Comparison of ENCODE assay signal across 17 cellular contexts in genomic region chr1:230301820-230302219, GRCh38.
DNase-seq lines count a peak whose midpoint lies in the region; ATAC-seq, FAIRE-seq and TF ChIP-seq lines count a peak whose summit lies in the region.
"Had no signal": no experiment of that assay in that cellular context is flagged by ENCODE, and none has a peak within 500 bp of the region (broad histone marks: within the 10 kb centered on the region; RNA-seq: fewer than 3 reads in every experiment).

No MANE protein-coding gene starts in this region.

- no peaks in the 10 kb centered on the region for H3K79me1 ChIP-seq in H1 (ENCODE audit: low read depth, low read length)

- no peak for TF ChIP-seq EP300 in H1 (IDR thresholded peaks at IDR 0.05; ENCODE audit: borderline replicate concordance in 1 of 2, low read depth in 2 of 2, low read length in 2 of 2)

- no peak overlapping the region for H2BK20ac ChIP-seq in H1 (ENCODE audit: low read length)

- 0 out of 2 replicates have a peak overlapping the region, but pooled peaks have one; percentile 27 for H2BK12ac ChIP-seq in H1 (ENCODE audit: low read depth, low read length)

- no peaks in the 10 kb centered on the region for H3K79me2 ChIP-seq in H1 (ENCODE audit: control insufficient read depth in 1 of 2, insufficient read depth in 2 of 2, low read length in 2 of 2)

- no peaks in the 10 kb centered on the region for H3K9me3 Mint-ChIP-seq in stimulated activated naive B cell treated with anti-CD40 and anti-IgM and Interleukin-4, amounts not matched to agents 10 μg/mL and 1 μg/mL and 100 μg/mL, for 72 hours
- H3K9me3 Mint-ChIP-seq: T-cell had no signal

- ATAC-seq in left cardiac atrium (no peak), HG03342 (IDR thresholded peaks at IDR 0.05; ENCODE audit: unreplicated experiment) (no peak)
- ATAC-seq in stimulated activated naive B cell treated with anti-CD40 and anti-IgM and Interleukin-4, amounts not matched to agents 10 μg/mL and 1 μg/mL and 100 μg/mL, for 72 hours (replicated peaks) = no peak
- ATAC-seq: T-cell had no signal

- H3K9me3 ChIP-seq in MG63 (0 out of 2 replicates have a peak, but pooled peaks cover 3% of the 10 kb centered on the region), H1 (ENCODE audit: insufficient read depth in 2 of 2, low read depth in 1 of 2, low read length in 1 of 2) (no peaks in the 10 kb centered on the region)

- POLR2A ChIA-PET in H1 (lab: Charles Lee; ENCODE audit: partially characterized antibody) = no interaction called here

- no peaks in the 10 kb centered on the region for H4K20me1 ChIP-seq in H1 (replicated peaks in 1 of 2; ENCODE audit: control insufficient read depth in 1 of 2, insufficient read depth in 2 of 2, low read length in 2 of 2)

- no peak for TF ChIP-seq CTCF in H1 (IDR thresholded peaks at IDR 0.05; ENCODE audit: control extremely low read depth in 1 of 3, insufficient read depth in 1 of 3, low read depth in 1 of 3, low read length in 3 of 3)

- H3K36me3 ChIP-seq in MG63 (no peaks in the 10 kb centered on the region), H1 (ENCODE audit: control insufficient read depth in 2 of 4, insufficient read depth in 4 of 4, low read length in 3 of 4) (no peaks in the 10 kb centered on the region)

- H3K56ac ChIP-seq in H1 (replicated peaks; ENCODE audit: insufficient read length, low read depth, low read length) = no peak overlapping the region

- no peak for TF ChIP-seq POLR2A in H1 (IDR thresholded peaks at IDR 0.05; ENCODE audit: control extremely low read depth in 1 of 2, low read depth in 2 of 2, low read length in 2 of 2)

- intact Hi-C loops in cardiac septum (cut with DNase I) = no loop called here
- intact Hi-C loops in left cardiac atrium (cut with DNase I) = loop anchor here in 1 of 2 donors (10.0 kb wide), 1 partner anchor 637 kb away; no protein-coding TSS in a partner anchor

- H3K27ac ChIP-seq in H1 (ENCODE audit: low read depth, low read length) = no peak overlapping the region
- H3K27ac ChIP-seq: GM23248, SK-N-MC had no signal

- H3K27me3 ChIP-seq in MG63 (no peaks in the 10 kb centered on the region), H1 (replicated peaks in 1 of 4; ENCODE audit: control insufficient read depth in 3 of 4, extremely low read depth in 1 of 4, insufficient read depth in 3 of 4, low read length in 3 of 4) (no peaks in the 10 kb centered on the region)

- no peak overlapping the region for H3K23ac ChIP-seq in H1 (ENCODE audit: insufficient read length)

- H3K36me3 Mint-ChIP-seq in stimulated activated naive B cell treated with anti-CD40 and anti-IgM and Interleukin-4, amounts not matched to agents 10 μg/mL and 1 μg/mL and 100 μg/mL, for 72 hours = no peaks in the 10 kb centered on the region
- H3K36me3 Mint-ChIP-seq: T-cell had no signal

- DNase-seq in cardiac septum (ENCODE audit: low spot score) = peak; percentile 14
- DNase-seq in left cardiac atrium = no peak
- DNase-seq in MG63 = peak; percentile 28
- no peak for DNase-seq in H1 (ENCODE audit: low read depth in 1 of 2, low spot score in 2 of 2)
- no peak for DNase-seq in stimulated activated naive B cell treated with anti-CD40 and anti-IgM and Interleukin-4, amounts not matched to agents 10 μg/mL and 1 μg/mL and 100 μg/mL, for 72 hours
- DNase-seq in retina = no peak
- no peak for DNase-seq in activated naive CD4-positive, alpha-beta T cell treated with Interleukin-2 at 50 U/mL for 16 hours
- DNase-seq: ACHN, DMS53, GM23248, NCI-H1092, NCI-H526, T-cell had no signal

- no peak overlapping the region for H2AFZ ChIP-seq in H1 (ENCODE audit: low read length)
- H2AFZ ChIP-seq: GM23248 had no signal

- H2AK5ac ChIP-seq in H1 (ENCODE audit: low read depth, low read length) = no peak overlapping the region

- no peaks in the 10 kb centered on the region for H3K27me3 Mint-ChIP-seq in stimulated activated naive B cell treated with anti-CD40 and anti-IgM and Interleukin-4, amounts not matched to agents 10 μg/mL and 1 μg/mL and 100 μg/mL, for 72 hours
- H3K27me3 Mint-ChIP-seq: T-cell had no signal

- H4K8ac ChIP-seq in H1 (ENCODE audit: extremely low read depth, insufficient read depth, low read length) = no peak overlapping the region

- H4K91ac ChIP-seq in H1 (replicated peaks; ENCODE audit: insufficient read length, low read length) = no peak overlapping the region

- no peak for FAIRE-seq in H1 (lab: Jason Lieb, UNC)
- FAIRE-seq: GM12891, HTR-8/SVneo had no signal

- no peak overlapping the region for H3K4me2 ChIP-seq in H1 (ENCODE audit: insufficient read depth in 1 of 2, low read depth in 2 of 2, low read length in 2 of 2)

- no peak overlapping the region for H3K9ac ChIP-seq in H1 (replicated peaks in 1 of 4; ENCODE audit: extremely low read depth in 1 of 4, low read depth in 3 of 4, low read length in 3 of 4)
- H3K9ac ChIP-seq: GM23248 had no signal

- H3K27ac Mint-ChIP-seq in stimulated activated naive B cell treated with anti-CD40 and anti-IgM and Interleukin-4, amounts not matched to agents 10 μg/mL and 1 μg/mL and 100 μg/mL, for 72 hours = peak overlapping the region; percentile 42
- H3K27ac Mint-ChIP-seq: T-cell had no signal

- no peak overlapping the region for H2BK5ac ChIP-seq in H1 (ENCODE audit: low read depth, low read length)

- no peak overlapping the region for H4K5ac ChIP-seq in H1 (ENCODE audit: insufficient read length, low read depth, low read length)

- no peak overlapping the region for H2BK15ac ChIP-seq in H1 (ENCODE audit: low read length)

- H3K4me1 Mint-ChIP-seq in stimulated activated naive B cell treated with anti-CD40 and anti-IgM and Interleukin-4, amounts not matched to agents 10 μg/mL and 1 μg/mL and 100 μg/mL, for 72 hours = peaks cover 28 to 48% of the 10 kb centered on the region in 2 donors

- no peak overlapping the region for H3K4me3 ChIP-seq in MG63
- H3K4me3 ChIP-seq in H1 (ENCODE audit: extremely low read depth in 1 of 4, insufficient read depth in 2 of 4, low read depth in 3 of 4, low read length in 4 of 4) = no peak overlapping the region
- H3K4me3 ChIP-seq: GM23248, SK-N-MC had no signal

- no peak overlapping the region for H3K4ac ChIP-seq in H1 (replicated peaks; ENCODE audit: insufficient read length, low read depth, low read length)

- H3K14ac ChIP-seq in H1 (ENCODE audit: insufficient read length) = no peak overlapping the region

- CTCF ChIA-PET in H1 (lab: Charles Lee; ENCODE audit: partially characterized antibody) = interaction anchor here (0.5 to 1.3 kb wide), 5 partner anchors 8 to 453 kb away, joined by 3 to 5 read pairs (median 3); no protein-coding TSS in a partner anchor

- no peak for TF ChIP-seq RAD21 in H1 (IDR thresholded peaks at IDR 0.05 in 1 of 2, conservative IDR thresholded peaks at IDR 0.05 in 1 of 2; ENCODE audit: low read depth in 2 of 2, low read length in 2 of 2)

- H3K23me2 ChIP-seq in H1 (ENCODE audit: low read depth, low read length) = no peaks in the 10 kb centered on the region

- H3K4me1 ChIP-seq in H1 (replicated peaks in 1 of 4; ENCODE audit: control insufficient read depth in 3 of 4, insufficient read depth in 4 of 4, low read length in 3 of 4) = no peaks in the 10 kb centered on the region

- H3K4me3 Mint-ChIP-seq in stimulated activated naive B cell treated with anti-CD40 and anti-IgM and Interleukin-4, amounts not matched to agents 10 μg/mL and 1 μg/mL and 100 μg/mL, for 72 hours = no peak overlapping the region
- H3K4me3 Mint-ChIP-seq: T-cell had no signal

- no peak overlapping the region for H2BK120ac ChIP-seq in H1 (replicated peaks; ENCODE audit: low read depth, low read length)

- no peak overlapping the region for H3K18ac ChIP-seq in H1 (ENCODE audit: extremely low read depth, low read length)

- 94% methylated on average over 6 of the region's 6 CpGs; no CpG with 5 or more reads in 1 of the 2 experiments for WGBS in H1 (ENCODE audit: extremely low coverage in 1 of 2, insufficient coverage in 1 of 2, insufficient read length in 1 of 2, insufficient replicate concordance in 2 of 2, low coverage in 1 of 2, low lambda C conversion rate in 2 of 2, missing lambda C conversion rate in 1 of 2), 2 experiments

TF ChIP-seq in H1, 55 proteins besides CTCF, POLR2A, EP300 and RAD21:
- TF ChIP-seq CHD1 (IDR thresholded peaks at IDR 0.05; ENCODE audit: low read depth, low read length) = no peak
- no peak for TF ChIP-seq CREB1 (IDR thresholded peaks at IDR 0.05)
- no peak for TF ChIP-seq CBX8 (IDR thresholded peaks at IDR 0.05; ENCODE audit: borderline replicate concordance, low read depth, low read length)
- TF ChIP-seq BCL11A (IDR thresholded peaks at IDR 0.05; ENCODE audit: low read depth in 2 of 2, low read length in 2 of 2) = no peak
- TF ChIP-seq KDM4A (IDR thresholded peaks at IDR 0.05; ENCODE audit: low read depth, low read length, severe bottlenecking) = no peak
- TF ChIP-seq ZNF274 (IDR thresholded peaks at IDR 0.05; ENCODE audit: borderline replicate concordance, extremely low read depth, low read length) = no peak

Comparison
In these comparisons a context has a peak if more than half of its experiments do, and no peak if none do; other contexts are left out.
1. DNase-seq: peak in cardiac septum (single experiment) and MG63 (single experiment); none in left cardiac atrium (single experiment), H1 (0 of 2), stimulated activated naive B cell treated with anti-CD40 and anti-IgM and Interleukin-4, amounts not matched to agents 10 μg/mL and 1 μg/mL and 100 μg/mL, for 72 hours (single experiment), retina (single experiment) and activated naive CD4-positive, alpha-beta T cell treated with Interleukin-2 at 50 U/mL for 16 hours (single experiment).